ENCODE assay signal across 24 cellular contexts in the genomic region with DNA sequence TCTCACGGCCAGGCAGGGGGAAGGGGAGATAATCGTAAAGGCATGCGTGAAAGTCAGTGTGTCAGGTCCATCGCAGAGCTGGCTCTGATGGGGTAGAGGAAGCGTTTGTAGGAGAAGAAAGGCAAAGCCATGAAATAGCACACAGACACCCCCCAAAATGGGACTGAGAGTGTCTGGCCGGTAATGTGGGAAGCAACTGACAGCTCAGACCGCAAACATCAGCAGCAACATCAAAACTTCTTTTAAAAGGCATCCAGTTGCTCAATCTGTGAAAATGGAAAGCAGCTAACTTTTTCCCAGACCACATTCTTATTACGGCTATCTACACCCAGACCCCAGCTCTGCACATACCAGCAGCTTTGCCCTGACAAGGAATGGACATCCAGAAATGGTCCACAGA.
DNase-seq lines count a peak whose midpoint lies in the region; ATAC-seq and TF ChIP-seq lines count a peak whose summit lies in the region.
"Had no signal": no experiment of that assay in that cellular context is flagged by ENCODE, and none has a peak within 500 bp of the region (broad histone marks: within the 10 kb centered on the region; RNA-seq: fewer than 3 reads in every experiment).

No MANE protein-coding gene starts in this region.

- H3K27ac Mint-ChIP-seq in activated CD4-positive, alpha-beta T cell treated with anti-CD3 and anti-CD28 coated beads for 36 hours: no peak overlapping the region
- H3K27ac Mint-ChIP-seq: T-helper 17 cell had no signal

- H3K9me3 Mint-ChIP-seq in activated CD4-positive, alpha-beta T cell treated with anti-CD3 and anti-CD28 coated beads for 36 hours (ENCODE audit: low read depth): no peaks in the 10 kb centered on the region

- peaks cover 9% of the 10 kb centered on the region for H3K27me3 Mint-ChIP-seq in activated CD4-positive, alpha-beta T cell treated with anti-CD3 and anti-CD28 coated beads for 36 hours

- CTCF ChIA-PET in activated CD4-positive, alpha-beta T cell treated with anti-CD3 and anti-CD28 coated beads for 36 hours (lab: Charles Lee): interaction anchor here (0.7 kb wide), 1 partner anchor 48 kb away, joined by 3 read pairs; no protein-coding TSS in a partner anchor

- H3K9me3 ChIP-seq in cardiac muscle cell (ENCODE audit: low read depth) (no peaks in the 10 kb centered on the region), right cardiac atrium (ENCODE audit: control insufficient read depth, low read length) (no peaks in the 10 kb centered on the region), adipocyte (ENCODE audit: control insufficient read depth, low read length) (no peaks in the 10 kb centered on the region), esophagus squamous epithelium (no peaks in the 10 kb centered on the region)
- H3K9me3 ChIP-seq: gastrocnemius medialis had no signal

- TF ChIP-seq CTCF in cardiac muscle cell (IDR thresholded peaks at IDR 0.05; ENCODE audit: low read depth, low read length): no peak
- no peak for TF ChIP-seq CTCF in fibroblast of villous mesenchyme (IDR thresholded peaks at IDR 0.05; ENCODE audit: insufficient read depth, low read depth, low read length)
- no peak for TF ChIP-seq CTCF in esophagus squamous epithelium (IDR thresholded peaks at IDR 0.05)

- H3K4me1 Mint-ChIP-seq in activated CD4-positive, alpha-beta T cell treated with anti-CD3 and anti-CD28 coated beads for 36 hours: no peaks in the 10 kb centered on the region
- H3K4me1 Mint-ChIP-seq: T-helper 17 cell had no signal

- POLR2A ChIA-PET in activated CD4-positive, alpha-beta T cell treated with anti-CD3 and anti-CD28 coated beads for 36 hours (lab: Charles Lee): no interaction called here

- TF ChIP-seq POLR2A in esophagus squamous epithelium (IDR thresholded peaks at IDR 0.05): no peak

- no peak overlapping the region for H3K4me3 ChIP-seq in cardiac muscle cell
- no peak overlapping the region for H3K4me3 ChIP-seq in right cardiac atrium (ENCODE audit: low read length)
- H3K4me3 ChIP-seq in adipocyte (ENCODE audit: low read length): no peak overlapping the region
- H3K4me3 ChIP-seq in fibroblast of villous mesenchyme (ENCODE audit: low read depth, low read length): no peak overlapping the region
- H3K4me3 ChIP-seq in esophagus squamous epithelium: no peak overlapping the region
- H3K4me3 ChIP-seq: gastrocnemius medialis, K562 had no signal

- no peak overlapping the region for H3K9ac ChIP-seq in adipocyte (ENCODE audit: low read length)

- no peaks in the 10 kb centered on the region for H3K36me3 Mint-ChIP-seq in activated CD4-positive, alpha-beta T cell treated with anti-CD3 and anti-CD28 coated beads for 36 hours (ENCODE audit: low read depth)

- intact Hi-C loops in right cardiac atrium (cut with DNase I): no loop called here
- intact Hi-C loops in activated CD4-positive, alpha-beta T cell treated with anti-CD3 and anti-CD28 coated beads for 36 hours (cut with DNase I, micrococcal nuclease): no loop called here
- intact Hi-C loops in esophagus squamous epithelium (cut with DNase I): no loop called here

- peak; percentile 19 to 92 for DNase-seq in cardiac muscle cell (ENCODE audit: low read depth in 1 of 2, low spot score in 1 of 2)
- DNase-seq in right cardiac atrium: no peak
- peak; percentile 38 for DNase-seq in adipocyte (ENCODE audit: low read depth)
- DNase-seq in fibroblast of villous mesenchyme (ENCODE audit: low read depth): peak; percentile 61
- DNase-seq in NK-92 treated with Interleukin-12 subunit alpha and Interleukin-12 subunit beta, amount 100 ng/mL, for 24 hours (lab: John Stamatoyannopoulos, UW): no peak
- DNase-seq in activated CD4-positive, alpha-beta T cell treated with anti-CD3 and anti-CD28 coated beads for 36 hours: no peak
- no peak for DNase-seq in esophagus squamous epithelium (lab: John Stamatoyannopoulos, UW)
- DNase-seq: activated CD4-positive, alpha-beta T cell treated with anti-CD3 and anti-CD28 coated beads, Interleukin-2, amount 50 U/mL, for 48 hours; anterior cingulate cortex; gastrocnemius medialis; GDM1; left cardiac atrium; midbrain; NCI-H1092; NCI-H2081; NCI-H510A treated with DMSO at 0.1 percent for 48 hours; SHP77 treated with DMSO at 0.1 percent for 48 hours; stimulated activated CD4-positive, alpha-beta T cell treated with anti-CD3 and anti-CD28 coated beads, Interleukin-12 subunit alpha, Interleukin-12 subunit beta, amount 100 ng/mL, for 4 hours; stimulated activated CD8-positive, alpha-beta memory T cell treated with anti-CD3 and anti-CD28 coated beads, Interleukin-4, amount 100 ng/mL, for 48 hours; T-helper 17 cell; WERI-Rb-1 had no signal

- H3K4me1 ChIP-seq in cardiac muscle cell (ENCODE audit: low read depth) (peaks cover 17% of the 10 kb centered on the region), right cardiac atrium (ENCODE audit: control insufficient read depth, insufficient read depth, low read length) (no peaks in the 10 kb centered on the region), adipocyte (ENCODE audit: control insufficient read depth, insufficient read depth, low read length) (no peaks in the 10 kb centered on the region), esophagus squamous epithelium (peaks cover 0 to 3% (median 0%) of the 10 kb centered on the region in 3 donors)
- H3K4me1 ChIP-seq: gastrocnemius medialis had no signal

- ATAC-seq in right cardiac atrium: no peak
- no peak for ATAC-seq in activated CD4-positive, alpha-beta T cell treated with anti-CD3 and anti-CD28 coated beads for 36 hours
- no peak for ATAC-seq in GM21515 (IDR thresholded peaks at IDR 0.05; ENCODE audit: unreplicated experiment)
- ATAC-seq: gastrocnemius medialis, K562, left cardiac atrium, T-helper 17 cell had no signal

- H3K4me3 Mint-ChIP-seq in activated CD4-positive, alpha-beta T cell treated with anti-CD3 and anti-CD28 coated beads for 36 hours: no peak overlapping the region
- H3K4me3 Mint-ChIP-seq: T-helper 17 cell had no signal

- WGBS in right cardiac atrium: 18% methylated on average over 8 of the region's 8 CpGs
- WGBS in esophagus squamous epithelium, 2 donors: 28 to 38% methylated on average over 8 of the region's 8 CpGs

- peak overlapping the region; percentile 68 for H3K27ac ChIP-seq in cardiac muscle cell
- H3K27ac ChIP-seq in right cardiac atrium (ENCODE audit: low read length): no peak overlapping the region
- no peak overlapping the region for H3K27ac ChIP-seq in esophagus squamous epithelium
- H3K27ac ChIP-seq: C4-2B, gastrocnemius medialis, WERI-Rb-1 had no signal

- no peaks in the 10 kb centered on the region for H3K27me3 ChIP-seq in cardiac muscle cell
- peaks cover 3% of the 10 kb centered on the region for H3K27me3 ChIP-seq in right cardiac atrium (ENCODE audit: control insufficient read depth, insufficient read depth)
- H3K27me3 ChIP-seq in adipocyte (replicated peaks; ENCODE audit: control insufficient read depth, insufficient read depth, low read length): peaks cover 19% of the 10 kb centered on the region
- peaks cover 0 to 7% (median 0%) of the 10 kb centered on the region in 4 donors for H3K27me3 ChIP-seq in esophagus squamous epithelium

- no peaks in the 10 kb centered on the region for H3K36me3 ChIP-seq in cardiac muscle cell
- H3K36me3 ChIP-seq in adipocyte (ENCODE audit: control insufficient read depth, insufficient read depth, low read length, severe bottlenecking): no peaks in the 10 kb centered on the region
- no peaks in the 10 kb centered on the region for H3K36me3 ChIP-seq in esophagus squamous epithelium
- H3K36me3 ChIP-seq: gastrocnemius medialis, WERI-Rb-1 had no signal

Comparison
In these comparisons a context has a peak if more than half of its experiments do, and no peak if none do; other contexts are left out.
1. DNase-seq: peak in cardiac muscle cell (2 of 2), adipocyte (single experiment) and fibroblast of villous mesenchyme (single experiment); none in right cardiac atrium (0 of 3), NK-92 treated with Interleukin-12 subunit alpha and Interleukin-12 subunit beta, amount 100 ng/mL, for 24 hours (single experiment), activated CD4-positive, alpha-beta T cell treated with anti-CD3 and anti-CD28 coated beads for 36 hours (single experiment) and esophagus squamous epithelium (single experiment).